19 cellular contexts compared by ENCODE assay signal in genomic region chr15:27481768-27482167, GRCh38.
DNase-seq lines count a peak whose midpoint lies in the region; ATAC-seq and TF ChIP-seq lines count a peak whose summit lies in the region.
"Had no signal": no experiment of that assay in that cellular context is flagged by ENCODE, and none has a peak within 500 bp of the region (broad histone marks: within the 10 kb centered on the region; RNA-seq: fewer than 3 reads in every experiment).

No MANE protein-coding gene starts in this region.

- H3K4me3 ChIP-seq in H7 (ENCODE audit: insufficient read depth, low read depth, low read length) (no peak overlapping the region), iPS DF 6.9 (ENCODE audit: low read length) (no peak overlapping the region), neural cell (ENCODE audit: low read length) (no peak overlapping the region)
- H3K4me3 ChIP-seq: MG63, SK-N-MC had no signal

- H3K9me3 ChIP-seq in iPS DF 6.9 (ENCODE audit: control insufficient read depth, insufficient read depth, low read length), result no peaks in the 10 kb centered on the region
- peaks cover 3% of the 10 kb centered on the region for H3K9me3 ChIP-seq in neural cell (ENCODE audit: low read length)
- H3K9me3 ChIP-seq: MG63 had no signal

- peak; percentile 98 for ATAC-seq in WTC11
- no peak for ATAC-seq in HG02938 (IDR thresholded peaks at IDR 0.05; ENCODE audit: unreplicated experiment)
- ATAC-seq in GM21367 (IDR thresholded peaks at IDR 0.05; ENCODE audit: unreplicated experiment), result no peak
- ATAC-seq: Panc1 had no signal

- H3K27me3 Mint-ChIP-seq in WTC11 (ENCODE audit: low read depth), result no peaks in the 10 kb centered on the region

- H3K27ac Mint-ChIP-seq in WTC11, result peak overlapping the region; percentile 94

- H3K9me2 ChIP-seq in neural cell (ENCODE audit: insufficient read depth, low read length), result no peaks in the 10 kb centered on the region

- H3K36me3 Mint-ChIP-seq in WTC11, result peaks cover 19% of the 10 kb centered on the region

- peak overlapping the region; percentile 37; the same call in 1 of the 2 replicates for H3K4me3 Mint-ChIP-seq in WTC11

- CTCF ChIA-PET in WTC11 (lab: Charles Lee), result interaction anchor here (0.9 to 1.6 kb wide), 3 partner anchors 45 to 591 kb away, joined by 3 to 7 read pairs (median 4); no protein-coding TSS in a partner anchor

- no peak overlapping the region for H3K4me2 ChIP-seq in neural cell (ENCODE audit: low read length)

- no peaks in the 10 kb centered on the region for H4K20me1 ChIP-seq in neural cell (ENCODE audit: insufficient read depth)

- TF ChIP-seq RAD21 in neural cell (conservative IDR thresholded peaks at IDR 0.05), result no peak

- peaks cover 4% of the 10 kb centered on the region for H3F3A ChIP-seq in neural cell (ENCODE audit: insufficient read depth, low read length, poor library complexity, severe bottlenecking)

- H2AFZ ChIP-seq in neural cell (ENCODE audit: low read depth, low read length), result no peak overlapping the region

- no peaks in the 10 kb centered on the region for H3K79me2 ChIP-seq in neural cell (replicated peaks; ENCODE audit: insufficient read depth, low read length)

- peaks cover 30% of the 10 kb centered on the region for H3K9me3 Mint-ChIP-seq in WTC11

- H3K4me1 ChIP-seq in iPS DF 6.9 (ENCODE audit: control insufficient read depth, insufficient read depth, low read length), result no peaks in the 10 kb centered on the region

- TF ChIP-seq CTCF in WTC11 (IDR thresholded peaks at IDR 0.05) (no peak), neural cell (IDR thresholded peaks at IDR 0.05; ENCODE audit: poor library complexity, severe bottlenecking) (no peak)

- H3K4me1 Mint-ChIP-seq in WTC11, result peaks cover 34% of the 10 kb centered on the region

- DNase-seq in H7, result peak; percentile 53
- DNase-seq in WTC11 (ENCODE audit: low spot score), result peak; percentile 28
- DNase-seq in iPS DF 6.9 (ENCODE audit: low read depth, low spot score), result peak; percentile 22
- DNase-seq in T1000 (lab: John Stamatoyannopoulos, UW), result no peak
- DNase-seq: Calu3, DMS79 treated with DMSO at 0.1 percent for 48 hours, HCEC 1CT, IMR-90, KG1, MG63, NCI-H1105 treated with DMSO at 0.1 percent for 48 hours, NCI-H2029, NCI-H526 treated with DMSO at 0.1 percent for 48 hours, SHP77 treated with DMSO at 0.1 percent for 48 hours had no signal

- no peak overlapping the region for H3K9ac ChIP-seq in neural cell (ENCODE audit: low read length)

- H3K27ac ChIP-seq in iPS DF 6.9 (ENCODE audit: low read length) (no peak overlapping the region), neural cell (ENCODE audit: low read length) (peak overlapping the region; percentile 3)
- H3K27ac ChIP-seq: SK-N-MC had no signal

- H3K27me3 ChIP-seq in H7 (ENCODE audit: control insufficient read depth, insufficient read depth, low read length) (no peaks in the 10 kb centered on the region), iPS DF 6.9 (ENCODE audit: control insufficient read depth, insufficient read depth, low read length) (no peaks in the 10 kb centered on the region), neural cell (ENCODE audit: insufficient read depth, low read depth, low read length) (no peaks in the 10 kb centered on the region)
- H3K27me3 ChIP-seq: MG63 had no signal

- no CpG with 5 or more reads among the region's 4 CpGs for WGBS in iPS DF 6.9 (ENCODE audit: insufficient coverage, insufficient read length)

- POLR2A ChIA-PET in WTC11 (lab: Charles Lee), result no interaction called here

- no peak for TF ChIP-seq EP300 in neural cell (conservative IDR thresholded peaks at IDR 0.05; ENCODE audit: poor library complexity, severe bottlenecking)

- H3K36me3 ChIP-seq in H7 (replicated peaks; ENCODE audit: control insufficient read depth, insufficient read depth, low read length), result no peaks in the 10 kb centered on the region
- no peaks in the 10 kb centered on the region for H3K36me3 ChIP-seq in iPS DF 6.9 (ENCODE audit: control insufficient read depth, insufficient read depth, low read length)
- no peaks in the 10 kb centered on the region for H3K36me3 ChIP-seq in neural cell (ENCODE audit: insufficient read depth, low read length)
- H3K36me3 ChIP-seq: MG63 had no signal

TF ChIP-seq in WTC11, 78 proteins besides CTCF, POLR2A, EP300 and RAD21 (continues in another document):
- TF ChIP-seq CBFB (CRISPR knock-in tag; IDR thresholded peaks at IDR 0.05; ENCODE audit: low read depth), result no peak
- TF ChIP-seq ARID4B (CRISPR knock-in tag; IDR thresholded peaks at IDR 0.05; ENCODE audit: borderline replicate concordance), result no peak
- no peak for TF ChIP-seq ZNF671 (CRISPR knock-in tag; IDR thresholded peaks at IDR 0.05)
- peak; percentile 69; the same call in 1 of the 2 replicates for TF ChIP-seq ETV6 (CRISPR knock-in tag; IDR thresholded peaks at IDR 0.05)

TF ChIP-seq in neural cell, 6 proteins besides CTCF, POLR2A, EP300 and RAD21:
- TF ChIP-seq MXI1 (conservative IDR thresholded peaks at IDR 0.05; ENCODE audit: poor library complexity, severe bottlenecking), result no peak
- TF ChIP-seq REST (IDR thresholded peaks at IDR 0.05; ENCODE audit: borderline replicate concordance), result no peak
- no peak for TF ChIP-seq POLR2AphosphoS5 (IDR thresholded peaks at IDR 0.05)
- TF ChIP-seq SMC3 (conservative IDR thresholded peaks at IDR 0.05; ENCODE audit: poor library complexity), result no peak
- TF ChIP-seq TAF1 (IDR thresholded peaks at IDR 0.05; ENCODE audit: low read depth), result no peak
- TF ChIP-seq EZH2 (IDR thresholded peaks at IDR 0.05; ENCODE audit: borderline replicate concordance, insufficient read depth, low read length, poor library complexity, severe bottlenecking), result no peak
